Comparison of ENCODE assay signal across 2 cellular contexts in genomic region chr15:74957301-74958035, GRCh38.
TF ChIP-seq lines count a peak whose summit lies in the region.

No MANE protein-coding gene starts in this region.

TF ChIP-seq in GM23338, 12 proteins besides CTCF, POLR2A, EP300 and RAD21:
- TF ChIP-seq REST (IDR thresholded peaks at IDR 0.05; ENCODE audit: unreplicated experiment) (no peak), ZNF114 (CRISPR knock-in tag; IDR thresholded peaks at IDR 0.05) (no peak)
TF ChIP-seq in GM23338: peak in this region for 0.

TF ChIP-seq in endothelial cell of umbilical vein, 7 proteins besides CTCF, POLR2A, EP300 and RAD21:
- no peak for TF ChIP-seq MAX (IDR thresholded peaks at IDR 0.05; ENCODE audit: insufficient read depth, insufficient read length)
- no peak for TF ChIP-seq FOS (IDR thresholded peaks at IDR 0.05; ENCODE audit: borderline replicate concordance, insufficient read depth, low read length)
- no peak for TF ChIP-seq EZH2 (IDR thresholded peaks at IDR 0.05; ENCODE audit: borderline replicate concordance, low read depth, low read length, severe bottlenecking)
- no peak for TF ChIP-seq GATA2 (IDR thresholded peaks at IDR 0.05; ENCODE audit: insufficient read depth, insufficient read length, low read depth, low read length)
- no peak for TF ChIP-seq POLR2AphosphoS5 (IDR thresholded peaks at IDR 0.05; ENCODE audit: insufficient read depth, low read depth, low read length)
